8 cellular contexts compared by ENCODE assay signal in genomic region chr9:69173891-69174644, GRCh38.
DNase-seq lines count a peak whose midpoint lies in the region; ATAC-seq and TF ChIP-seq lines count a peak whose summit lies in the region.

TJP2 (plus strand) TSS chr9:69174277; CDS start chr9:69174373, 96 bp downstream.

- peak within 1 kb of the TSS; percentile 53 for H3K27ac ChIP-seq in KOPT-K1 (ENCODE audit: low read depth, low read length, poor library complexity, severe bottlenecking)

- H3K36me3 Mint-ChIP-seq in stimulated activated effector memory CD8-positive, alpha-beta T cell treated with anti-CD3 and anti-CD28 coated beads, Interleukin-12 subunit alpha, Interleukin-12 subunit beta, amount 100 ng/mL, for 72 hours: peaks cover under 1% of the 10 kb centered on the region

- peak within 1 kb of the TSS; percentile 77 for H3K4me3 ChIP-seq in endocrine pancreas (ENCODE audit: control insufficient read depth, insufficient read depth, low read length)

- peak; percentile 44 for ATAC-seq in GM21737 (IDR thresholded peaks at IDR 0.05; ENCODE audit: unreplicated experiment)
- peak; percentile 45 for ATAC-seq in stimulated activated effector memory CD8-positive, alpha-beta T cell treated with anti-CD3 and anti-CD28 coated beads, Interleukin-12 subunit alpha, Interleukin-12 subunit beta, amount 100 ng/mL, for 72 hours

- H3K4me1 ChIP-seq in endocrine pancreas (ENCODE audit: control insufficient read depth, insufficient read depth, low read length): peaks cover 12% of the 10 kb centered on the region

- DNase-seq in activated CD4-positive, alpha-beta T cell treated with anti-CD3 and anti-CD28 coated beads, Interleukin-2, amount 50 U/mL, for 48 hours: peak; percentile 53 to 61
- peak; percentile 75 for DNase-seq in medulla oblongata (ENCODE audit: extremely low spot score)
- DNase-seq in stimulated activated effector memory CD8-positive, alpha-beta T cell treated with anti-CD3 and anti-CD28 coated beads, Interleukin-12 subunit alpha, Interleukin-12 subunit beta, amount 100 ng/mL, for 72 hours (ENCODE audit: low spot score in 2 of 2): peak; percentile 41 to 81
- DNase-seq in central memory CD4-positive, alpha-beta T cell: no peak

- H3K9me3 ChIP-seq in KOPT-K1 (ENCODE audit: insufficient read depth, low read length, poor library complexity, severe bottlenecking) (no peaks in the 10 kb centered on the region), endocrine pancreas (ENCODE audit: control insufficient read depth, low read length) (no peaks in the 10 kb centered on the region)

- TF ChIP-seq POLR2A in GM10847 (IDR thresholded peaks at IDR 0.05; ENCODE audit: extremely low read depth, insufficient read length): peak; percentile 27

- peaks cover 49% of the 10 kb centered on the region for H3K4me1 Mint-ChIP-seq in stimulated activated effector memory CD8-positive, alpha-beta T cell treated with anti-CD3 and anti-CD28 coated beads, Interleukin-12 subunit alpha, Interleukin-12 subunit beta, amount 100 ng/mL, for 72 hours

- no peaks in the 10 kb centered on the region for H3K36me3 ChIP-seq in KOPT-K1 (ENCODE audit: insufficient read depth, low read length)
- H3K36me3 ChIP-seq in endocrine pancreas (ENCODE audit: control insufficient read depth, insufficient read depth, low read length): no peaks in the 10 kb centered on the region

- peak within 1 kb of the TSS; percentile 84 for H3K27ac Mint-ChIP-seq in stimulated activated effector memory CD8-positive, alpha-beta T cell treated with anti-CD3 and anti-CD28 coated beads, Interleukin-12 subunit alpha, Interleukin-12 subunit beta, amount 100 ng/mL, for 72 hours

- peak within 1 kb of the TSS; percentile 84 for H3K4me3 Mint-ChIP-seq in stimulated activated effector memory CD8-positive, alpha-beta T cell treated with anti-CD3 and anti-CD28 coated beads, Interleukin-12 subunit alpha, Interleukin-12 subunit beta, amount 100 ng/mL, for 72 hours

- H3K9ac ChIP-seq in endocrine pancreas (ENCODE audit: control insufficient read depth, insufficient read depth, low read length): peak within 1 kb of the TSS; percentile 67

- H3K27me3 ChIP-seq in endocrine pancreas (ENCODE audit: control insufficient read depth, insufficient read depth, low read length): no peaks in the 10 kb centered on the region

- H3K9me3 Mint-ChIP-seq in stimulated activated effector memory CD8-positive, alpha-beta T cell treated with anti-CD3 and anti-CD28 coated beads, Interleukin-12 subunit alpha, Interleukin-12 subunit beta, amount 100 ng/mL, for 72 hours: no peaks in the 10 kb centered on the region
